ENCODE assay signal across 29 cellular contexts in the genomic region with DNA sequence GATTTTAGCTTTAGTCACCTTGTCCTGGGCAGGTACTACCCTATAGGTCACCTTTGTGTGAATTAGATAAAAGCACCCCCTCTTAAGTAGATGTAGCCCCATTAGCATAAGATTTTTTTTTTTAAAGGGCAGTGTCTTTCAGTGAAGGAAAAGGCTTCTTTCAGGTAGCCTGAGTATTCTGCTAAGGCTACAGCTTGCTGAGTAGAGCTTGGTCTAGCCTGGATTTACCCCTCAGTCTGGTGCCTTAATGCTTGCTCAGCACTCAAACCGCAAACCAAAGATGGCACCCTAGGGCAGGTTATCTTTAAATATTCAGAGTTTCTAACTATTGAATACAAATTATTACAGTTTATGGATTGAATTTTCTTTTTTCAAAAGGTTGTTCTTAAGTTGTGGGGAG.
"Had no signal": no experiment of that assay in that cellular context is flagged by ENCODE, and none has a peak within 500 bp of the region (broad histone marks: within the 10 kb centered on the region; RNA-seq: fewer than 3 reads in every experiment).

No MANE protein-coding gene starts in this region.

- ATAC-seq: gastroesophageal sphincter, T-helper 17 cell had no signal

- H3K27me3 Mint-ChIP-seq: activated CD4-positive, alpha-beta memory T cell treated with anti-CD3 and anti-CD28 coated beads for 36 hours; activated CD4-positive, alpha-beta T cell treated with anti-CD3 and anti-CD28 coated beads for 36 hours; activated CD4-positive, alpha-beta T cell treated with anti-CD3 and anti-CD28 coated beads, Interleukin-2, amount 10 ng/mL, durations not matched to agents 24 days and 14 days; activated naive CD4-positive, alpha-beta T cell treated with anti-CD3 and anti-CD28 coated beads, Interleukin-2, amount 10 ng/mL, durations not matched to agents 7 days and 5 days; activated naive CD8-positive, alpha-beta T cell treated with anti-CD3 and anti-CD28 coated beads, Interleukin-2, amount 10 ng/mL, durations not matched to agents 7 days and 5 days; brain; T-helper 17 cell had no signal

- H3K9me3 ChIP-seq: breast epithelium, colonic mucosa, esophagus squamous epithelium had no signal

- H3K36me3 ChIP-seq: breast epithelium, colonic mucosa had no signal

- FAIRE-seq: endometrium, endothelial cell of umbilical vein had no signal

- H3K4me1 Mint-ChIP-seq: brain had no signal

- H3K4me1 ChIP-seq: ascending aorta, breast epithelium, colonic mucosa, esophagus squamous epithelium, gastroesophageal sphincter had no signal

- H3K4me3 ChIP-seq: ascending aorta, breast epithelium, cardiac muscle cell, colonic mucosa, esophagus squamous epithelium, gastroesophageal sphincter had no signal

- DNase-seq: activated CD4-positive, alpha-beta memory T cell treated with anti-CD3 and anti-CD28 coated beads for 36 hours; activated CD4-positive, alpha-beta T cell treated with anti-CD3 and anti-CD28 coated beads for 36 hours; activated CD4-positive, alpha-beta T cell treated with anti-CD3 and anti-CD28 coated beads, Interleukin-2, amount 10 ng/mL, durations not matched to agents 24 days and 14 days; activated CD4-positive, CD25-positive, alpha-beta regulatory T cell; activated CD4-positive, CD25-positive, alpha-beta regulatory T cell treated with anti-CD3 and anti-CD28 coated beads, Interleukin-2, amount 50 U/mL, for 72 hours; activated CD8-positive, alpha-beta memory T cell treated with anti-CD3 and anti-CD28 coated beads for 24 hours; activated gamma-delta T cell; activated naive CD4-positive, alpha-beta T cell; activated naive CD4-positive, alpha-beta T cell treated with anti-CD3 and anti-CD28 coated beads, Interleukin-2, amount 10 ng/mL, durations not matched to agents 7 days and 5 days; activated naive CD8-positive, alpha-beta T cell treated with anti-CD3 and anti-CD28 coated beads, Interleukin-2, amount 10 ng/mL, durations not matched to agents 7 days and 5 days; activated T-cell treated with anti-CD3 and anti-CD28 coated beads, Interleukin-2, amount 50 U/mL, for 48 hours; central memory CD4-positive, alpha-beta T cell; cerebellar nuclear complex; colonic mucosa; effector CD8-positive, alpha-beta T cell; esophagus squamous epithelium; foreskin melanocyte; T-helper 1 cell; T-helper 17 cell had no signal

- H3K27me3 ChIP-seq: ascending aorta, breast epithelium, cardiac muscle cell, colonic mucosa, esophagus squamous epithelium, gastroesophageal sphincter had no signal

- H3K27ac Mint-ChIP-seq: activated CD4-positive, alpha-beta memory T cell treated with anti-CD3 and anti-CD28 coated beads for 36 hours; activated CD4-positive, alpha-beta T cell treated with anti-CD3 and anti-CD28 coated beads for 36 hours; activated CD4-positive, alpha-beta T cell treated with anti-CD3 and anti-CD28 coated beads, Interleukin-2, amount 10 ng/mL, durations not matched to agents 24 days and 14 days; activated naive CD4-positive, alpha-beta T cell treated with anti-CD3 and anti-CD28 coated beads, Interleukin-2, amount 10 ng/mL, durations not matched to agents 7 days and 5 days; activated naive CD4-positive, alpha-beta T cell treated with anti-CD3 and anti-CD28 coated beads, Interleukin-2, amount 50 U/mL, for 72 hours; activated naive CD8-positive, alpha-beta T cell treated with anti-CD3 and anti-CD28 coated beads, Interleukin-2, amount 10 ng/mL, durations not matched to agents 7 days and 5 days; T-helper 17 cell; T-helper 2 cell treated with Interferon-gamma antibody and Interleukin-4, amounts not matched to agents 5 μg/mL and 100 μg/mL, for 36 hours had no signal

- H3K27ac ChIP-seq: ascending aorta, breast epithelium, cardiac muscle cell, colonic mucosa, epithelial cell of prostate, esophagus squamous epithelium, gastroesophageal sphincter had no signal

- H3K4me3 Mint-ChIP-seq: activated CD4-positive, alpha-beta memory T cell treated with anti-CD3 and anti-CD28 coated beads for 36 hours; activated CD4-positive, alpha-beta T cell treated with anti-CD3 and anti-CD28 coated beads for 36 hours; activated CD4-positive, alpha-beta T cell treated with anti-CD3 and anti-CD28 coated beads, Interleukin-2, amount 10 ng/mL, durations not matched to agents 24 days and 14 days; activated naive CD4-positive, alpha-beta T cell treated with anti-CD3 and anti-CD28 coated beads, Interleukin-2, amount 10 ng/mL, durations not matched to agents 7 days and 5 days; activated naive CD8-positive, alpha-beta T cell treated with anti-CD3 and anti-CD28 coated beads, Interleukin-2, amount 10 ng/mL, durations not matched to agents 7 days and 5 days; brain; T-helper 17 cell; T-helper 2 cell treated with Interferon-gamma antibody and Interleukin-4, amounts not matched to agents 5 μg/mL and 100 μg/mL, for 36 hours had no signal

- H3K9me3 Mint-ChIP-seq: activated CD4-positive, alpha-beta memory T cell treated with anti-CD3 and anti-CD28 coated beads for 36 hours; activated naive CD4-positive, alpha-beta T cell treated with anti-CD3 and anti-CD28 coated beads, Interleukin-2, amount 10 ng/mL, durations not matched to agents 7 days and 5 days had no signal
